9 cellular contexts compared by ENCODE assay signal in the genomic region with DNA sequence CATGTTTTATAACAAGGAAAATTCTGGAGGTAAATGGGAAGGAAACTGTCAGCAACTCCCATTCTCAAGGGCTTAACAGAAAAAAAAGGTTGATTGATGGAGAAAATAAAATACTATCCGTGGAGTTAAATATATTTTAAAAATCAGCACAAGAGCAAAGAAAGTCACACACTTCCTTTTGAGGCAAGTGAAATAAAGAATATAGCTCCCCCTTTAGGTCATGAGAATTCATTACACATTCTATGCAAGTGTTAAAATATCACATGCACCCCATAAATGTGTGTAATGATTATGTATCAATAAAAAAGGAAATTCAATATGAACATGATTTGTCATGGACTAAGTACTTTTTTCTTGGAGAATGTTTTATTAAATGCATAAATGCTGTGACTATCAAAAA.
A peak's percentile ranks its signal among the peaks of the same experiment; 100 is the strongest.
DNase-seq lines count a peak whose midpoint lies in the region; ATAC-seq and TF ChIP-seq lines count a peak whose summit lies in the region.
"Had no signal": no experiment of that assay in that cellular context is flagged by ENCODE, and none has a peak within 500 bp of the region (broad histone marks: within the 10 kb centered on the region; RNA-seq: fewer than 3 reads in every experiment).

No MANE protein-coding gene starts in this region.

- peaks cover 2% of the 10 kb centered on the region for H3K27me3 Mint-ChIP-seq in activated naive CD4-positive, alpha-beta T cell treated with anti-CD3 and anti-CD28 coated beads for 36 hours (ENCODE audit: low read depth)

- H4K20me1 ChIP-seq in OCI-LY3 (ENCODE audit: insufficient read depth, low read length), result no peaks in the 10 kb centered on the region

- peaks cover 2% of the 10 kb centered on the region for H3K9me3 Mint-ChIP-seq in activated naive CD4-positive, alpha-beta T cell treated with anti-CD3 and anti-CD28 coated beads for 36 hours

- H3K4me1 Mint-ChIP-seq in activated naive CD4-positive, alpha-beta T cell treated with anti-CD3 and anti-CD28 coated beads for 36 hours (ENCODE audit: low read depth), result no peaks in the 10 kb centered on the region

- no peak overlapping the region for H3K4me3 Mint-ChIP-seq in activated naive CD4-positive, alpha-beta T cell treated with anti-CD3 and anti-CD28 coated beads for 36 hours

- no peak overlapping the region for H3K9ac ChIP-seq in OCI-LY3 (ENCODE audit: low read length)

- H3K27me3 ChIP-seq in OCI-LY3 (ENCODE audit: low read depth, low read length), result no peaks in the 10 kb centered on the region

- no peaks in the 10 kb centered on the region for H3K36me3 ChIP-seq in OCI-LY3 (replicated peaks; ENCODE audit: low read depth, low read length)

- CTCF ChIA-PET in activated naive CD4-positive, alpha-beta T cell treated with anti-CD3 and anti-CD28 coated beads for 36 hours (lab: Charles Lee), result interaction anchor here (0.6 to 0.8 kb wide), 2 partner anchors 112 to 442 kb away, joined by 3 to 4 read pairs; no protein-coding TSS in a partner anchor

- intact Hi-C loops in left ventricle myocardium superior (cut with micrococcal nuclease), result no loop called here
- intact Hi-C loops in activated naive CD4-positive, alpha-beta T cell treated with anti-CD3 and anti-CD28 coated beads for 36 hours (cut with micrococcal nuclease), result loop anchor here (1.0 kb wide), 1 partner anchor 443 kb away; no protein-coding TSS in a partner anchor

- ATAC-seq in GM21723 (IDR thresholded peaks at IDR 0.05; ENCODE audit: unreplicated experiment) (peak; percentile 60), GM21423 (IDR thresholded peaks at IDR 0.05; ENCODE audit: unreplicated experiment) (no peak), left ventricle myocardium superior (no peak)

- H2AFZ ChIP-seq in OCI-LY3 (ENCODE audit: low read depth, low read length), result peak overlapping the region; percentile 82

- TF ChIP-seq CTCF in OCI-LY3 (IDR thresholded peaks at IDR 0.05; ENCODE audit: low read depth, low read length) (peak; percentile 76), fibroblast of pulmonary artery (IDR thresholded peaks at IDR 0.05; ENCODE audit: low read length, missing control alignments) (peak; percentile 35)

- no peaks in the 10 kb centered on the region for H3K36me3 Mint-ChIP-seq in activated naive CD4-positive, alpha-beta T cell treated with anti-CD3 and anti-CD28 coated beads for 36 hours (ENCODE audit: low read depth)

- H3K27ac Mint-ChIP-seq in activated naive CD4-positive, alpha-beta T cell treated with anti-CD3 and anti-CD28 coated beads for 36 hours, result no peak overlapping the region

- H3K4me3 ChIP-seq in OCI-LY3 (ENCODE audit: low read length) (no peak overlapping the region), fibroblast of pulmonary artery (replicated peaks; ENCODE audit: low read depth, low read length) (no peak overlapping the region)

- H3K27ac ChIP-seq in OCI-LY3 (ENCODE audit: low read length), result no peak overlapping the region

- H3K9me3 ChIP-seq in OCI-LY3 (ENCODE audit: insufficient read depth, low read length), result no peaks in the 10 kb centered on the region

- no peaks in the 10 kb centered on the region for H3K4me1 ChIP-seq in OCI-LY3 (ENCODE audit: low read length)

- DNase-seq in CD1c-positive myeloid dendritic cell (ENCODE audit: extremely low spot score) (peak; percentile 9), fibroblast of pulmonary artery (ENCODE audit: low read depth) (peak; percentile 14), left ventricle myocardium superior (no peak)
- no peak for DNase-seq in activated T-cell treated with anti-CD3 and anti-CD28 coated beads, Interleukin-2, amount 50 U/mL, for 1 hour
- no peak for DNase-seq in activated naive CD4-positive, alpha-beta T cell treated with anti-CD3 and anti-CD28 coated beads for 36 hours
- DNase-seq: central memory CD4-positive, alpha-beta T cell had no signal

- H3K79me2 ChIP-seq in OCI-LY3 (ENCODE audit: low read length), result no peaks in the 10 kb centered on the region

- H3K4me2 ChIP-seq in OCI-LY3 (ENCODE audit: low read length), result peak overlapping the region; percentile 50

Comparison
In these comparisons a context has a peak if more than half of its experiments do, and no peak if none do; other contexts are left out.
1. DNase-seq: peak in CD1c-positive myeloid dendritic cell (single experiment) and fibroblast of pulmonary artery (single experiment); none in activated T-cell treated with anti-CD3 and anti-CD28 coated beads, Interleukin-2, amount 50 U/mL, for 1 hour (single experiment), left ventricle myocardium superior (single experiment) and activated naive CD4-positive, alpha-beta T cell treated with anti-CD3 and anti-CD28 coated beads for 36 hours (single experiment).